21 cellular contexts compared by ENCODE assay signal in genomic region chr10:84270708-84271107, GRCh38. TPM values are rescaled to one million over a fixed set of nuclear protein-coding genes. Genes with fewer than 3 reads are reported as not detected.
DNase-seq lines count a peak whose midpoint lies in the region; TF ChIP-seq lines count a peak whose summit lies in the region.
"Had no signal": no experiment of that assay in that cellular context is flagged by ENCODE, and none has a peak within 500 bp of the region (broad histone marks: within the 10 kb centered on the region; RNA-seq: fewer than 3 reads in every experiment).

No MANE protein-coding gene starts in this region.

- peak overlapping the region; percentile 64; the same call in 1 of the 2 replicates for H3K27ac ChIP-seq in PC-9
- no peak overlapping the region for H3K27ac ChIP-seq in prostate gland
- H3K27ac ChIP-seq in neural progenitor cell: no peak overlapping the region
- H3K27ac ChIP-seq: A549, BLaER1, testis had no signal

- no peak overlapping the region for H3K4me3 ChIP-seq in PC-9
- no peak overlapping the region for H3K4me3 ChIP-seq in prostate gland
- no peak overlapping the region for H3K4me3 ChIP-seq in neural progenitor cell
- H3K4me3 ChIP-seq: A549, BLaER1, testis had no signal

- no peak for TF ChIP-seq POLR2A in prostate gland (IDR thresholded peaks at IDR 0.05)

- H3K9me3 ChIP-seq in PC-9 (ENCODE audit: insufficient read depth, low read depth) (no peaks in the 10 kb centered on the region), prostate gland (no peaks in the 10 kb centered on the region), neural progenitor cell (ENCODE audit: low read depth) (no peaks in the 10 kb centered on the region)
- H3K9me3 ChIP-seq: A549, BLaER1, testis had no signal

- POLR2A ChIA-PET in PC-9 (lab: Charles Lee; ENCODE audit: unreplicated experiment): no interaction called here

- H3K9ac ChIP-seq in neural progenitor cell: no peak overlapping the region
- H3K9ac ChIP-seq: BLaER1 had no signal

- DNase-seq in activated naive CD4-positive, alpha-beta T cell treated with anti-CD3 and anti-CD28 coated beads, Interleukin-2, amount 50 U/mL, for 16 hours: no peak
- DNase-seq in NCI-H2107 (lab: John Stamatoyannopoulos, UW) (peak; percentile 3), PC-9 (no peak), COLO829 (ENCODE audit: low spot score) (no peak), prostate gland (ENCODE audit: low spot score) (no peak), neural progenitor cell (ENCODE audit: low spot score) (no peak)
- DNase-seq in stimulated activated CD8-positive, alpha-beta memory T cell treated with anti-CD3 and anti-CD28 coated beads, Interleukin-4, amount 100 ng/mL, for 48 hours: no peak
- DNase-seq: activated naive CD8-positive, alpha-beta T cell treated with anti-CD3 and anti-CD28 coated beads, Interleukin-2, amount 50 U/mL, for 24 hours; foreskin fibroblast; kidney glomerular epithelial cell; NCI-H446 treated with DMSO at 0.1 percent for 48 hours; testis had no signal

- H3K9me2 ChIP-seq in PC-9 (ENCODE audit: insufficient read depth): no peaks in the 10 kb centered on the region

- no peak for TF ChIP-seq CTCF in PC-9 (conservative IDR thresholded peaks at IDR 0.05)
- TF ChIP-seq CTCF in prostate gland (IDR thresholded peaks at IDR 0.05): no peak
- no peak for TF ChIP-seq CTCF in neural progenitor cell (IDR thresholded peaks at IDR 0.05)

- H3K4me1 ChIP-seq in PC-9 (replicated peaks; ENCODE audit: insufficient read depth) (peaks cover 20% of the 10 kb centered on the region), prostate gland (replicated peaks) (no peaks in the 10 kb centered on the region), neural progenitor cell (no peaks in the 10 kb centered on the region)
- H3K4me1 ChIP-seq: A549, BLaER1, testis had no signal

- peaks cover 10% of the 10 kb centered on the region for H3K4me1 Mint-ChIP-seq in activated naive CD4-positive, alpha-beta T cell treated with anti-CD3 and anti-CD28 coated beads, Interleukin-2, amount 50 U/mL, for 24 hours
- H3K4me1 Mint-ChIP-seq in neural progenitor cell: no peaks in the 10 kb centered on the region
- H3K4me1 Mint-ChIP-seq: mesothelial cell of epicardium had no signal

- H3K9me3 Mint-ChIP-seq in activated naive CD4-positive, alpha-beta T cell treated with anti-CD3 and anti-CD28 coated beads, Interleukin-2, amount 50 U/mL, for 24 hours: no peaks in the 10 kb centered on the region
- no peaks in the 10 kb centered on the region for H3K9me3 Mint-ChIP-seq in neural progenitor cell
- H3K9me3 Mint-ChIP-seq: activated naive CD8-positive, alpha-beta T cell treated with anti-CD3 and anti-CD28 coated beads, Interleukin-2, amount 50 U/mL, for 24 hours; activated T-helper 17 cell treated with anti-CD3 and anti-CD28 coated beads, Interleukin-2, amount 50 U/mL, for 72 hours; mesothelial cell of epicardium; T-helper 2 cell treated with Interferon-gamma antibody and Interleukin-4, amounts not matched to agents 5 μg/mL and 100 μg/mL, for 36 hours had no signal

- H3K36me3 ChIP-seq in PC-9 (ENCODE audit: low read depth) (no peaks in the 10 kb centered on the region), prostate gland (no peaks in the 10 kb centered on the region), neural progenitor cell (no peaks in the 10 kb centered on the region)
- H3K36me3 ChIP-seq: BLaER1 had no signal

- H2AFZ ChIP-seq in PC-9: no peak overlapping the region
- no peak overlapping the region for H2AFZ ChIP-seq in neural progenitor cell (replicated peaks)

- H3K4me2 ChIP-seq in PC-9: no peak overlapping the region
- H3K4me2 ChIP-seq in neural progenitor cell: no peak overlapping the region
- H3K4me2 ChIP-seq: A549, BLaER1 had no signal

- H4K20me1 ChIP-seq in PC-9 (ENCODE audit: insufficient read depth) (no peaks in the 10 kb centered on the region), neural progenitor cell (ENCODE audit: low read depth) (no peaks in the 10 kb centered on the region)
- H4K20me1 ChIP-seq: BLaER1 had no signal

- peak overlapping the region; percentile 69 for H3K27ac Mint-ChIP-seq in activated naive CD4-positive, alpha-beta T cell treated with anti-CD3 and anti-CD28 coated beads, Interleukin-2, amount 50 U/mL, for 24 hours
- H3K27ac Mint-ChIP-seq in neural progenitor cell: no peak overlapping the region
- H3K27ac Mint-ChIP-seq: activated naive CD8-positive, alpha-beta T cell treated with anti-CD3 and anti-CD28 coated beads, Interleukin-2, amount 50 U/mL, for 24 hours; activated T-helper 17 cell treated with anti-CD3 and anti-CD28 coated beads, Interleukin-2, amount 50 U/mL, for 72 hours; mesothelial cell of epicardium; T-helper 2 cell treated with Interferon-gamma antibody and Interleukin-4, amounts not matched to agents 5 μg/mL and 100 μg/mL, for 36 hours had no signal

- H3K27me3 Mint-ChIP-seq in activated naive CD4-positive, alpha-beta T cell treated with anti-CD3 and anti-CD28 coated beads, Interleukin-2, amount 50 U/mL, for 24 hours: no peaks in the 10 kb centered on the region
- H3K27me3 Mint-ChIP-seq in neural progenitor cell (ENCODE audit: insufficient read depth, low read depth): no peaks in the 10 kb centered on the region

- H3K79me2 ChIP-seq in PC-9 (ENCODE audit: low read depth) (no peaks in the 10 kb centered on the region), neural progenitor cell (ENCODE audit: low read depth) (no peaks in the 10 kb centered on the region)

- CTCF ChIA-PET in PC-9 (lab: Charles Lee): no interaction called here

- H3K27me3 ChIP-seq in PC-9 (ENCODE audit: insufficient read depth, low read depth): no peaks in the 10 kb centered on the region
- no peaks in the 10 kb centered on the region for H3K27me3 ChIP-seq in prostate gland (replicated peaks; ENCODE audit: insufficient read depth)
- H3K27me3 ChIP-seq in neural progenitor cell: no peaks in the 10 kb centered on the region
- H3K27me3 ChIP-seq: BLaER1, testis had no signal

- WGBS in prostate gland: 26% methylated on average over 1 of the region's 1 CpG

- H3K36me3 Mint-ChIP-seq in activated naive CD4-positive, alpha-beta T cell treated with anti-CD3 and anti-CD28 coated beads, Interleukin-2, amount 50 U/mL, for 24 hours: no peaks in the 10 kb centered on the region
- H3K36me3 Mint-ChIP-seq in neural progenitor cell: no peaks in the 10 kb centered on the region
- H3K36me3 Mint-ChIP-seq: mesothelial cell of epicardium had no signal

- H3K4me3 Mint-ChIP-seq in activated naive CD4-positive, alpha-beta T cell treated with anti-CD3 and anti-CD28 coated beads, Interleukin-2, amount 50 U/mL, for 24 hours: no peak overlapping the region
- H3K4me3 Mint-ChIP-seq in neural progenitor cell: no peak overlapping the region
- H3K4me3 Mint-ChIP-seq: activated naive CD8-positive, alpha-beta T cell treated with anti-CD3 and anti-CD28 coated beads, Interleukin-2, amount 50 U/mL, for 24 hours; activated T-helper 17 cell treated with anti-CD3 and anti-CD28 coated beads, Interleukin-2, amount 50 U/mL, for 72 hours; mesothelial cell of epicardium; T-helper 2 cell treated with Interferon-gamma antibody and Interleukin-4, amounts not matched to agents 5 μg/mL and 100 μg/mL, for 36 hours had no signal

- H3F3A ChIP-seq in PC-9 (ENCODE audit: insufficient read depth, low read depth) (peaks cover 19% of the 10 kb centered on the region), neural progenitor cell (ENCODE audit: low read depth) (no peaks in the 10 kb centered on the region)

- intact Hi-C loops in PC-9 (cut with micrococcal nuclease; ENCODE audit: unreplicated experiment): loop anchor here (1.0 kb wide), 2 partner anchors 66 to 224 kb away; no protein-coding TSS in a partner anchor
- intact Hi-C loops in prostate gland (cut with DNase I): no loop called here

- BruUV-seq in PC-9 (replicated peaks; lab: Mats Ljungman, UMichigan): no TSS peak

RNA-seq across cellular contexts. Expression of gene RGR, which starts 25.9 kb away (rescaled TPM):
- not detected in 2 replicates for total RNA-seq in PC-9 (2021)
- not detected for total RNA-seq in prostate gland
- 0.71 and 1.9 TPM in 2 replicates for total RNA-seq in neural progenitor cell (ENCODE audit: low replicate concordance)
- total RNA-seq: activated T-helper 17 cell treated with anti-CD3 and anti-CD28 coated beads, Interleukin-2, amount 50 U/mL, for 72 hours; endothelial cell of umbilical vein; H1; mesothelial cell of epicardium had no signal

RNA-seq across cellular contexts. Expression of gene LRIT1, which starts 29.4 kb away (rescaled TPM):
- total RNA-seq in PC-9 (2021) (not detected in 2 replicates), prostate gland (1 to 10 TPM in 1 of 2 donors, not detected in 1; 1.1 TPM), neural progenitor cell (ENCODE audit: low replicate concordance) (not detected in 2 replicates)
- total RNA-seq: activated T-helper 17 cell treated with anti-CD3 and anti-CD28 coated beads, Interleukin-2, amount 50 U/mL, for 72 hours; endothelial cell of umbilical vein; H1; mesothelial cell of epicardium; SK-MEL-5 had no signal

RNA-seq across cellular contexts. Expression of gene LRIT2, which starts 45.4 kb away (rescaled TPM):
- not detected in 2 replicates for total RNA-seq in PC-9 (2021)
- total RNA-seq in prostate gland: not detected
- not detected in 2 replicates for total RNA-seq in neural progenitor cell (ENCODE audit: low replicate concordance)
- total RNA-seq: activated T-helper 17 cell treated with anti-CD3 and anti-CD28 coated beads, Interleukin-2, amount 50 U/mL, for 72 hours; endothelial cell of umbilical vein; H1; mesothelial cell of epicardium; SK-MEL-5 had no signal

RNA-seq across cellular contexts. Expression of gene CCSER2, which starts 57.7 kb away (rescaled TPM):
- total RNA-seq in PC-9 (2021): 42.2 and 56.6 TPM in 2 replicates
- total RNA-seq in prostate gland: 10 to 100 TPM; 30.4 to 53.6 TPM
- 24.0 and 39.3 TPM in 2 replicates for total RNA-seq in neural progenitor cell (ENCODE audit: low replicate concordance)
